30 cellular contexts compared by ENCODE assay signal in the genomic region with DNA sequence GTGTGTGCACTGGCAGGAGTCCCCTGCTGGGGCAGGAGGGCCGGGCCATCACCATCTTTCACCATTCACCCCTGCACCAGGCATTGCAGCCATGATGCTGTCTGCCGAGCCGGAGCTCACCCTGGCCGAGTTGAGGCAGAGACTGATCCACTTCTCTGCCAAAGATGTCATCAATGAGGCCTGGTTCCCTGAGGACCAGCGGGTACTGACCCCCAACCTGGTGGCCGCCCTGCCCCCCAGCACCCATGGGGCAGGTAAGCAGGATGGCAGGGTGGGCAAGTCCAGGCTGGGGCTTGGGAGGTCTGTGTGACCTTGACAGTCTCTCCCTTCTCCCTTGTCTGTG. TPM values are rescaled to one million over a fixed set of nuclear protein-coding genes. Genes with fewer than 3 reads are reported as not detected.
DNase-seq lines count a peak whose midpoint lies in the region; ATAC-seq, FAIRE-seq and TF ChIP-seq lines count a peak whose summit lies in the region.
"Had no signal": no experiment of that assay in that cellular context is flagged by ENCODE, and none has a peak within 500 bp of the region (broad histone marks: within the 10 kb centered on the region; RNA-seq: fewer than 3 reads in every experiment).

No MANE protein-coding gene starts in this region.

- H3K4me2 ChIP-seq in OCI-LY7 (ENCODE audit: low read length) = no peak overlapping the region
- H3K4me2 ChIP-seq: A549; BLaER1 treated with 17β-estradiol and CSF1 and Interleukin-3, amounts not matched to agents 10 nM and 100 nM had no signal

- no peak for FAIRE-seq in D721Med (lab: Jason Lieb, UNC)
- FAIRE-seq: A549, GM12891 had no signal

- intact Hi-C loops in posterior vena cava (cut with DNase I) = no loop called here
- intact Hi-C loops in OCI-LY7 (cut with micrococcal nuclease; ENCODE audit: unreplicated experiment) = no loop called here
- intact Hi-C loops in sciatic nerve (cut with DNase I) = no loop called here

- no peaks in the 10 kb centered on the region for H3K9me2 ChIP-seq in OCI-LY7 (ENCODE audit: insufficient read depth, low read length)

- DNase-seq in D721Med (ENCODE audit: insufficient read length, low spot score) = peak; percentile 6
- DNase-seq in RWPE1 (ENCODE audit: low spot score) = no peak
- peak; percentile 51 for DNase-seq in islet precursor cell
- DNase-seq in posterior vena cava (ENCODE audit: low spot score) = peak; percentile 72
- DNase-seq in OCI-LY7 (ENCODE audit: low spot score) = no peak
- no peak for DNase-seq in glutamatergic neuron
- no peak for DNase-seq in sciatic nerve (ENCODE audit: low spot score)
- DNase-seq: AML-193, COR-L47, DMS79 treated with DMSO at 0.1 percent for 48 hours, GF-D8, GOT3, HFFc6, NCI-H1092 treated with DMSO at 0.1 percent for 48 hours, NCI-H1436, NCI-H187 treated with DMSO at 0.1 percent for 48 hours, NCI-H2171 treated with DMSO at 0.1 percent for 48 hours, NCI-H345, NCI-H510A treated with DMSO at 0.1 percent for 48 hours, PC-3, SJCRH30 had no signal

- no peak overlapping the region for H3K27ac Mint-ChIP-seq in glutamatergic neuron (ENCODE audit: unreplicated experiment)
- H3K27ac Mint-ChIP-seq: CD4-positive, alpha-beta T cell; HFFc6; IgD-negative memory B cell had no signal

- ATAC-seq in sciatic nerve = no peak
- ATAC-seq: A549, PC-3, Right ventricle myocardium inferior, SK-N-SH treated with all-trans-retinoic acid at 6 μM for 48 hours had no signal

- H3K36me3 Mint-ChIP-seq in glutamatergic neuron (ENCODE audit: unreplicated experiment) = no peaks in the 10 kb centered on the region
- H3K36me3 Mint-ChIP-seq: IgD-negative memory B cell had no signal

- H4K20me1 ChIP-seq in OCI-LY7 (ENCODE audit: insufficient read depth, low read length) = no peaks in the 10 kb centered on the region
- H4K20me1 ChIP-seq: BLaER1 treated with 17β-estradiol and CSF1 and Interleukin-3, amounts not matched to agents 10 nM and 100 nM had no signal

- H3K9me3 ChIP-seq in OCI-LY7 (ENCODE audit: low read length) = no peaks in the 10 kb centered on the region
- H3K9me3 ChIP-seq: A549; BLaER1 treated with 17β-estradiol and CSF1 and Interleukin-3, amounts not matched to agents 10 nM and 100 nM; HAP-1; SJCRH30 had no signal

- H3K4me1 ChIP-seq in OCI-LY7 (ENCODE audit: insufficient read depth, low read length, poor library complexity, severe bottlenecking) = no peaks in the 10 kb centered on the region
- H3K4me1 ChIP-seq: A549; BLaER1 treated with 17β-estradiol and CSF1 and Interleukin-3, amounts not matched to agents 10 nM and 100 nM; HAP-1 had no signal

- H3K4me3 ChIP-seq in OCI-LY7 (ENCODE audit: low read depth, low read length, poor library complexity, severe bottlenecking) = no peak overlapping the region
- H3K4me3 ChIP-seq: A549; BLaER1 treated with 17β-estradiol and CSF1 and Interleukin-3, amounts not matched to agents 10 nM and 100 nM; HAP-1; SJCRH30 had no signal

- peaks cover 3% of the 10 kb centered on the region for H3K9me3 Mint-ChIP-seq in glutamatergic neuron (ENCODE audit: unreplicated experiment)
- H3K9me3 Mint-ChIP-seq: CD4-positive, alpha-beta T cell; HFFc6; IgD-negative memory B cell had no signal

- TF ChIP-seq CTCF in D721Med (IDR thresholded peaks at IDR 0.05; ENCODE audit: insufficient read depth, missing control alignments) (no peak), RWPE1 (conservative IDR thresholded peaks at IDR 0.05; ENCODE audit: low read depth) (no peak), OCI-LY7 (conservative IDR thresholded peaks at IDR 0.05; ENCODE audit: low read length) (no peak), glutamatergic neuron (IDR thresholded peaks at IDR 0.05; ENCODE audit: partially characterized antibody, unreplicated experiment) (no peak)

- CTCF ChIA-PET in RWPE1 (lab: Yijun Ruan, JAX) (no interaction called here), OCI-LY7 (lab: Charles Lee; ENCODE audit: unreplicated experiment) (no interaction called here)

- peaks cover 6% of the 10 kb centered on the region for H3K4me1 Mint-ChIP-seq in glutamatergic neuron (ENCODE audit: low read depth, unreplicated experiment)
- H3K4me1 Mint-ChIP-seq: IgD-negative memory B cell had no signal

- no peaks in the 10 kb centered on the region for H3K79me2 ChIP-seq in OCI-LY7 (ENCODE audit: insufficient read depth, low read depth, low read length)

- POLR2A ChIA-PET in RWPE1 (lab: Yijun Ruan, JAX; ENCODE audit: low non-redundant PET) (no interaction called here), OCI-LY7 (lab: Charles Lee) (no interaction called here)

- H3K27ac ChIP-seq in RWPE1 (peak overlapping the region; percentile 60), OCI-LY7 (ENCODE audit: low read depth, low read length, poor library complexity, severe bottlenecking) (no peak overlapping the region)
- H3K27ac ChIP-seq: A549; BLaER1 treated with 17β-estradiol and CSF1 and Interleukin-3, amounts not matched to agents 10 nM and 100 nM; HL-60; SJCRH30 had no signal

- H3K27me3 Mint-ChIP-seq in glutamatergic neuron (ENCODE audit: unreplicated experiment) = peaks cover 15% of the 10 kb centered on the region
- H3K27me3 Mint-ChIP-seq: CD4-positive, alpha-beta T cell; IgD-negative memory B cell had no signal

- no peak overlapping the region for H3K4me3 Mint-ChIP-seq in glutamatergic neuron (ENCODE audit: unreplicated experiment)
- H3K4me3 Mint-ChIP-seq: CD4-positive, alpha-beta T cell; HFFc6; IgD-negative memory B cell had no signal

- H3K36me3 ChIP-seq in OCI-LY7 (ENCODE audit: insufficient read depth, low read length) = no peaks in the 10 kb centered on the region
- H3K36me3 ChIP-seq: BLaER1 treated with 17β-estradiol and CSF1 and Interleukin-3, amounts not matched to agents 10 nM and 100 nM; HAP-1; SJCRH30 had no signal

- BruUV-seq in OCI-LY7 (replicated peaks; lab: Mats Ljungman, UMichigan) = no TSS peak

- H2AFZ ChIP-seq in OCI-LY7 (ENCODE audit: low read length) = no peak overlapping the region

RNA-seq across cellular contexts. Expression of a gene that starts 18.6 kb away (rescaled TPM):
- total RNA-seq in posterior vena cava (under 1 TPM in 1 of 2 donors, not detected in 1; 0.32 TPM), OCI-LY7 (2022) (not detected in 2 replicates), glutamatergic neuron (ENCODE audit: unreplicated experiment) (2.1 TPM), sciatic nerve (8.6 TPM)
- total RNA-seq in OCI-LY7 (2014; rRNA removed; shearing (Covaris generic)) = not detected in 2 replicates
- total RNA-seq: CD4-positive, alpha-beta T cell; Right ventricle myocardium inferior had no signal

RNA-seq across cellular contexts. Expression of a gene that starts 59.2 kb away (rescaled TPM):
- total RNA-seq in posterior vena cava = not detected
- total RNA-seq in OCI-LY7 (2014; rRNA removed; shearing (Covaris generic)) = not detected in 2 replicates
- total RNA-seq in OCI-LY7 (2022) = not detected in 2 replicates
- not detected for total RNA-seq in glutamatergic neuron (ENCODE audit: unreplicated experiment)
- total RNA-seq in sciatic nerve = not detected
- total RNA-seq: CD4-positive, alpha-beta T cell; HFFc6; PC-3; Right ventricle myocardium inferior; SJCRH30 had no signal

Comparison
In these comparisons a context has a peak if more than half of its experiments do, and no peak if none do; other contexts are left out.
1. DNase-seq: peak in D721Med (single experiment), islet precursor cell (single experiment) and posterior vena cava (single experiment); none in RWPE1 (single experiment), OCI-LY7 (single experiment), glutamatergic neuron (single experiment) and sciatic nerve (single experiment).